In the genomic region with DNA sequence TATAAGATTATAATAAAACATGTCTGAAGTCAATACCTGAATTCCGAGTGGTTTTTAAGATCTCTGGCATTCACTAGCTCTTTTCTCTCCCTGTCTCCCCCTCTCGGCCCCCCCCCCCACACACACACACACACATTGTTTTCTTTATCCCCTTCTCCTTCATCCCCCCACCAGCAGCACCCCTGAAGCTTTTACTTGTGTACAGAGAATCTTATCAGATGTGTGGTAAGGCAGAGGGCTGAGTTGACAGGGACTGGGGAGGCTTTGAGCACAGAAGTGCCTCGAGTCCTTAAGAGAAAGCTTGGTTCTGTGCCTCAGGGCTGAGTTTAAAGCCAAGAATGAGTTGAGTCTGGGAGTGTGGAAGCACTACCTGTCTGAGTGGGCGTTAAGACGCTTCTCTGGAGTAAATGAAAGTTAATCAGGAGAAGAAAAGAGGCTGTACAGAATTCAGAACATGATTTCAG, we compare ENCODE assay signal across 8 cellular contexts. TPM values are rescaled to one million over a fixed set of nuclear protein-coding genes. Genes with fewer than 3 reads are reported as not detected.
A peak's percentile ranks its signal among the peaks of the same experiment; 100 is the strongest.
DNase-seq lines count a peak whose midpoint lies in the region; ATAC-seq lines count a peak whose summit lies in the region.

No MANE protein-coding gene starts in this region.

- H3K4me1 Mint-ChIP-seq in activated naive CD8-positive, alpha-beta T cell treated with anti-CD3 and anti-CD28 coated beads, Interleukin-2, amount 10 ng/mL, durations not matched to agents 7 days and 5 days, result peaks cover 22% of the 10 kb centered on the region
- peaks cover 27 to 38% of the 10 kb centered on the region in 2 donors for H3K4me1 Mint-ChIP-seq in immature natural killer cell

- no peaks in the 10 kb centered on the region for H3K9me3 Mint-ChIP-seq in activated naive CD8-positive, alpha-beta T cell treated with anti-CD3 and anti-CD28 coated beads, Interleukin-2, amount 10 ng/mL, durations not matched to agents 7 days and 5 days
- peaks cover 0 to 6% (median 0%) of the 10 kb centered on the region in 6 donors for H3K9me3 Mint-ChIP-seq in immature natural killer cell

- DNase-seq in NCI-H2227 (lab: John Stamatoyannopoulos, UW; ENCODE audit: unreplicated experiment) (peak; percentile 44), NCI-H2227 treated with DMSO at 0.1 percent for 48 hours (lab: John Stamatoyannopoulos, UW) (no peak), NCI-H82 (lab: John Stamatoyannopoulos, UW) (peak; percentile 62), immature natural killer cell (peak; percentile 30 to 57 (median 54))
- no peak for DNase-seq in activated naive CD8-positive, alpha-beta T cell treated with anti-CD3 and anti-CD28 coated beads, Interleukin-2, amount 10 ng/mL, durations not matched to agents 7 days and 5 days
- DNase-seq in stimulated activated CD4-positive, alpha-beta T cell treated with anti-CD3 and anti-CD28 coated beads, Interleukin-2, amount 100 ng/mL, for 24 hours, result peak; percentile 38 to 53

- ATAC-seq in activated naive CD8-positive, alpha-beta T cell treated with anti-CD3 and anti-CD28 coated beads, Interleukin-2, amount 10 ng/mL, durations not matched to agents 7 days and 5 days (ENCODE audit: low read depth), result no peak
- no peak for ATAC-seq in GM18868 (IDR thresholded peaks at IDR 0.05; ENCODE audit: unreplicated experiment)
- ATAC-seq in HG03045 (IDR thresholded peaks at IDR 0.05; ENCODE audit: unreplicated experiment), result no peak

- H3K27ac Mint-ChIP-seq in activated naive CD8-positive, alpha-beta T cell treated with anti-CD3 and anti-CD28 coated beads, Interleukin-2, amount 10 ng/mL, durations not matched to agents 7 days and 5 days, result peak overlapping the region; percentile 94
- peak overlapping the region; percentile 96 to 99 (median 98) for H3K27ac Mint-ChIP-seq in immature natural killer cell

- H3K4me3 Mint-ChIP-seq in activated naive CD8-positive, alpha-beta T cell treated with anti-CD3 and anti-CD28 coated beads, Interleukin-2, amount 10 ng/mL, durations not matched to agents 7 days and 5 days, result peak overlapping the region; percentile 99
- H3K4me3 Mint-ChIP-seq in immature natural killer cell, result peak overlapping the region; percentile 94 to 100 (median 98)

- POLR2A ChIA-PET in activated naive CD8-positive, alpha-beta T cell treated with anti-CD3 and anti-CD28 coated beads, Interleukin-2, amount 10 ng/mL, durations not matched to agents 7 days and 5 days (lab: Charles Lee), result interaction anchor here (0.6 to 2.3 kb wide), 25 partner anchors 20 to 1256 kb away, joined by 3 to 26 read pairs (median 3); no protein-coding TSS in a partner anchor

- peaks cover 22% of the 10 kb centered on the region for H3K36me3 Mint-ChIP-seq in activated naive CD8-positive, alpha-beta T cell treated with anti-CD3 and anti-CD28 coated beads, Interleukin-2, amount 10 ng/mL, durations not matched to agents 7 days and 5 days
- H3K36me3 Mint-ChIP-seq in immature natural killer cell, result peaks cover 25 to 32% (median 28%) of the 10 kb centered on the region in 3 donors

- peaks cover 8% of the 10 kb centered on the region for H3K27me3 Mint-ChIP-seq in activated naive CD8-positive, alpha-beta T cell treated with anti-CD3 and anti-CD28 coated beads, Interleukin-2, amount 10 ng/mL, durations not matched to agents 7 days and 5 days
- H3K27me3 Mint-ChIP-seq in immature natural killer cell (ENCODE audit: low read depth in 3 of 3), result peaks cover 24 to 38% (median 34%) of the 10 kb centered on the region in 3 donors

RNA-seq across cellular contexts. Expression of gene ID2, which starts 2.6 kb away (rescaled TPM):
- 100 to 1,000 TPM; 167 to 172 TPM for total RNA-seq in activated naive CD8-positive, alpha-beta T cell treated with anti-CD3 and anti-CD28 coated beads, Interleukin-2, amount 10 ng/mL, durations not matched to agents 7 days and 5 days
- 1,000 to 10,000 TPM in 2 of 3 donors, 100 to 1,000 TPM in 1; 816 to 1,425 (median 1,420) TPM for polyA plus RNA-seq in immature natural killer cell

Comparison
In these comparisons a context has a peak if more than half of its experiments do, and no peak if none do; other contexts are left out.
1. DNase-seq: peak in NCI-H2227 (single experiment), NCI-H82 (single experiment), immature natural killer cell (3 of 3) and stimulated activated CD4-positive, alpha-beta T cell treated with anti-CD3 and anti-CD28 coated beads, Interleukin-2, amount 100 ng/mL, for 24 hours (2 of 2); none in NCI-H2227 treated with DMSO at 0.1 percent for 48 hours (single experiment) and activated naive CD8-positive, alpha-beta T cell treated with anti-CD3 and anti-CD28 coated beads, Interleukin-2, amount 10 ng/mL, durations not matched to agents 7 days and 5 days (single experiment).